ENCODE assay signal across 16 cellular contexts in the genomic region with DNA sequence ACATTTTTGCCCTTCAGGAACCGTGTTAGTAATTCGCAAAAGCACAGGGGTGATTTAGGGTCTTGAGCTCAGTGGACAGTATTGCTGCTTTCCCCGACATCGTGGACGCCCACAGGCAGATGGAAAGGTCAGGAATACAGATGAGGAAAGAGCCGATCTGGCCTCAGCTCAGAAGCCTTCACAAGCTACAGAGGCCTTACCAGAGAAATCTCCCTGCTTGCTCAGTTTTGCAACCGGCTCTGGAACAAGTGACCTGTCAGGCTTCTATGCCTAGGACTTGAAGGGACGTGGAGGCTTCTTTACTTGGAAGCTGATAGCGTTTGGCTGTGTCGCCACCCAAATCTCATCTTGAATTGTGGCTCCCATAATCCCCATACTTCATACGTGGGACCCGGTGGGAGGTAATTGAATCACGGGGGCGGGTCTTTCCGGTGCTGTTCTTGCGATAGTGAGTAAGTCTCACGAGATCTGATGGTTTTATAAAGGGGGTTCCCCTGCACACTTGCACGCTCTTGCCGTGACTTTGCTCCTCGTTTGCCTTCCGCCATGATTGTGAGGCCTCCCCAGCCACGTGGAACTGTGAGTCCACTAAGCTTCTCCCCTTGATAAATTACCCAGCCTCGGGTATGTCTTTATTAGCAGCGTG.
A peak's percentile ranks its signal among the peaks of the same experiment; 100 is the strongest.
DNase-seq lines count a peak whose midpoint lies in the region; ATAC-seq and TF ChIP-seq lines count a peak whose summit lies in the region.
"Had no signal": no experiment of that assay in that cellular context is flagged by ENCODE, and none has a peak within 500 bp of the region (broad histone marks: within the 10 kb centered on the region; RNA-seq: fewer than 3 reads in every experiment).

No MANE protein-coding gene starts in this region.

- peaks cover 7% of the 10 kb centered on the region for H3K4me1 Mint-ChIP-seq in endodermal cell

- H4K20me1 ChIP-seq in GM23248 (ENCODE audit: insufficient read depth), result no peaks in the 10 kb centered on the region

- H3K36me3 Mint-ChIP-seq in endodermal cell (ENCODE audit: low read depth), result peaks cover 3% of the 10 kb centered on the region

- H3K27me3 ChIP-seq in A673 (replicated peaks; ENCODE audit: insufficient read depth, low read depth, low read length, poor library complexity), result no peaks in the 10 kb centered on the region
- no peaks in the 10 kb centered on the region for H3K27me3 ChIP-seq in endodermal cell (ENCODE audit: control insufficient read depth, insufficient read depth, low read length, poor library complexity, severe bottlenecking)
- H3K27me3 ChIP-seq in liver (ENCODE audit: control insufficient read depth in 4 of 4, insufficient read depth in 4 of 4, low read length in 3 of 4), result no peaks in the 10 kb centered on the region
- no peaks in the 10 kb centered on the region for H3K27me3 ChIP-seq in GM23248 (replicated peaks; ENCODE audit: insufficient read depth)

- CTCF ChIA-PET in A673 (lab: Charles Lee), result no interaction called here

- POLR2A ChIA-PET in A673 (lab: Charles Lee; ENCODE audit: low non-redundant PET), result no interaction called here

- no peaks in the 10 kb centered on the region for H3K27me3 Mint-ChIP-seq in endodermal cell (ENCODE audit: insufficient read depth)

- H3K4me2 ChIP-seq in GM23248 (ENCODE audit: unreplicated experiment), result no peak overlapping the region
- H3K4me2 ChIP-seq: A549 had no signal

- H3K4me3 ChIP-seq in A673 (ENCODE audit: low read depth, low read length, poor library complexity, severe bottlenecking) (no peak overlapping the region), endodermal cell (ENCODE audit: low read length) (no peak overlapping the region), liver (ENCODE audit: low read depth in 1 of 3, low read length in 3 of 3) (no peak overlapping the region), GM23248 (no peak overlapping the region)
- H3K4me3 ChIP-seq: A549 had no signal

- no TSS peak for BruUV-seq in A673 (replicated peaks; lab: Mats Ljungman, UMichigan)

- H3K9me3 Mint-ChIP-seq in endodermal cell, result no peaks in the 10 kb centered on the region
- H3K9me3 Mint-ChIP-seq: H9 had no signal

- in situ Hi-C loops in GM23248 (cut with MboI), result no loop called here

- no peak for TF ChIP-seq CTCF in A673 (conservative IDR thresholded peaks at IDR 0.05; ENCODE audit: low read depth, low read length)
- no peak for TF ChIP-seq CTCF in endodermal cell (conservative IDR thresholded peaks at IDR 0.05)
- TF ChIP-seq CTCF in liver (IDR thresholded peaks at IDR 0.05; ENCODE audit: low read depth, low read length, missing input control), result no peak

- H3K27ac Mint-ChIP-seq in endodermal cell, result no peak overlapping the region
- H3K27ac Mint-ChIP-seq: H9 had no signal

- ATAC-seq in sciatic nerve, result peak; percentile 59
- ATAC-seq: A549 had no signal

- H3K9me2 ChIP-seq in GM23248 (ENCODE audit: insufficient read depth), result no peaks in the 10 kb centered on the region

- WGBS in endodermal cell (ENCODE audit: insufficient coverage in 1 of 2, insufficient read length in 1 of 2), 2 experiments, result 95 to 98% methylated on average over 22 to 24 of the region's 24 CpGs
- 81% methylated on average over 24 of the region's 24 CpGs for WGBS in liver
- 88 to 90% methylated on average over 23 to 24 of the region's 24 CpGs for WGBS in GM23248 (ENCODE audit: low coverage in 1 of 2, low lambda C conversion rate in 2 of 2, missing lambda C conversion rate in 2 of 2), 2 experiments

- intact Hi-C loops in A673 (cut with micrococcal nuclease; ENCODE audit: unreplicated experiment), result no loop called here
- intact Hi-C loops in sciatic nerve (cut with DNase I), result no loop called here

- H3K9me3 ChIP-seq in A673 (ENCODE audit: low read depth, low read length, poor library complexity, severe bottlenecking), result no peaks in the 10 kb centered on the region
- H3K9me3 ChIP-seq in endodermal cell (ENCODE audit: control insufficient read depth, low read length), result no peaks in the 10 kb centered on the region
- H3K9me3 ChIP-seq in liver (ENCODE audit: control insufficient read depth in 4 of 4, low read length in 3 of 4), result no peaks in the 10 kb centered on the region
- H3K9me3 ChIP-seq in GM23248 (ENCODE audit: low read depth), result no peaks in the 10 kb centered on the region

- H3K36me3 ChIP-seq in A673 (ENCODE audit: insufficient read depth, low read length, poor library complexity, severe bottlenecking), result no peaks in the 10 kb centered on the region
- H3K36me3 ChIP-seq in endodermal cell (ENCODE audit: control insufficient read depth, insufficient read depth, low read length), result peaks cover under 1% of the 10 kb centered on the region
- H3K36me3 ChIP-seq in liver (ENCODE audit: control insufficient read depth in 4 of 4, insufficient read depth in 3 of 4, low read depth in 1 of 4, low read length in 3 of 4), result no peaks in the 10 kb centered on the region
- no peaks in the 10 kb centered on the region for H3K36me3 ChIP-seq in GM23248 (ENCODE audit: low read depth)

- no peak for TF ChIP-seq RAD21 in liver (IDR thresholded peaks at IDR 0.05)

- no peak overlapping the region for H3K4me3 Mint-ChIP-seq in endodermal cell
- H3K4me3 Mint-ChIP-seq: H9 had no signal

- no peaks in the 10 kb centered on the region for H3K4me1 ChIP-seq in A673 (ENCODE audit: insufficient read depth, low read length, poor library complexity, severe bottlenecking)
- peaks cover 2% of the 10 kb centered on the region for H3K4me1 ChIP-seq in endodermal cell (ENCODE audit: control insufficient read depth, insufficient read depth, low read length)
- peaks cover 2 to 23% (median 15%) of the 10 kb centered on the region in 4 donors for H3K4me1 ChIP-seq in liver (ENCODE audit: control insufficient read depth in 4 of 4, insufficient read depth in 4 of 4, low read length in 3 of 4)
- peaks cover 3% of the 10 kb centered on the region; the same call in 1 of the 2 replicates for H3K4me1 ChIP-seq in GM23248 (ENCODE audit: insufficient read depth)
- H3K4me1 ChIP-seq: A549 had no signal

- no peaks in the 10 kb centered on the region for H3F3A ChIP-seq in GM23248 (ENCODE audit: insufficient read depth)

- H3K27ac ChIP-seq in A673 (ENCODE audit: low read depth, low read length, poor library complexity, severe bottlenecking), result no peak overlapping the region
- no peak overlapping the region for H3K27ac ChIP-seq in endodermal cell (ENCODE audit: low read depth, low read length)
- H3K27ac ChIP-seq in liver (ENCODE audit: low read depth in 1 of 2, low read length in 2 of 2), result peak overlapping the region in 1 of 2 donors; percentile 51
- H3K27ac ChIP-seq in GM23248, result no peak overlapping the region
- H3K27ac ChIP-seq: A549 had no signal

- H3K9ac ChIP-seq in endodermal cell (ENCODE audit: extremely low read depth, low read length, poor library complexity, severe bottlenecking) (no peak overlapping the region), liver (ENCODE audit: low read depth in 1 of 2, low read length in 2 of 2) (no peak overlapping the region), GM23248 (no peak overlapping the region)

- no peaks in the 10 kb centered on the region for H3K79me2 ChIP-seq in GM23248 (ENCODE audit: insufficient read depth)

- DNase-seq in A673 (ENCODE audit: low spot score) (peak; percentile 27), endodermal cell (peak; percentile 46), sciatic nerve (ENCODE audit: low spot score) (no peak), hippocampal formation (lab: John Stamatoyannopoulos, UW) (no peak), NCI-H1694 (lab: John Stamatoyannopoulos, UW) (no peak), GM23248 (no peak), SW 1271 (lab: John Stamatoyannopoulos, UW) (no peak)
- DNase-seq: C1 segment of cervical spinal cord, H9, MM.1S, NCI-H1105, NCI-H187, NCI-H226, NCI-H524 treated with DMSO at 0.1 percent for 48 hours had no signal

- H2AFZ ChIP-seq in GM23248, result no peak overlapping the region

TF ChIP-seq in liver, 16 proteins besides CTCF, POLR2A, EP300 and RAD21 (continues in another document):
- no peak for TF ChIP-seq FOXA1 (IDR thresholded peaks at IDR 0.05)
- no peak for TF ChIP-seq NR2F2 (IDR thresholded peaks at IDR 0.05)
- TF ChIP-seq EGR1 (IDR thresholded peaks at IDR 0.05; ENCODE audit: low read depth in 2 of 2), result no peak
- TF ChIP-seq HNF4A (conservative IDR thresholded peaks at IDR 0.05), result peak in 1 of 2 donors; percentile 53
- no peak for TF ChIP-seq HNF4G (IDR thresholded peaks at IDR 0.05)
- TF ChIP-seq JUND (IDR thresholded peaks at IDR 0.05), result peak in 1 of 2 donors; percentile 52
- TF ChIP-seq, protein P1, sequence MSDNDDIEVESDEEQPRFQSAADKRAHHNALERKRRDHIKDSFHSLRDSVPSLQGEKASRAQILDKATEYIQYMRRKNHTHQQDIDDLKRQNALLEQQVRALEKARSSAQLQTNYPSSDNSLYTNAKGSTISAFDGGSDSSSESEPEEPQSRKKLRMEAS (IDR thresholded peaks at IDR 0.05), result peak; percentile 20
- TF ChIP-seq, protein P2, sequence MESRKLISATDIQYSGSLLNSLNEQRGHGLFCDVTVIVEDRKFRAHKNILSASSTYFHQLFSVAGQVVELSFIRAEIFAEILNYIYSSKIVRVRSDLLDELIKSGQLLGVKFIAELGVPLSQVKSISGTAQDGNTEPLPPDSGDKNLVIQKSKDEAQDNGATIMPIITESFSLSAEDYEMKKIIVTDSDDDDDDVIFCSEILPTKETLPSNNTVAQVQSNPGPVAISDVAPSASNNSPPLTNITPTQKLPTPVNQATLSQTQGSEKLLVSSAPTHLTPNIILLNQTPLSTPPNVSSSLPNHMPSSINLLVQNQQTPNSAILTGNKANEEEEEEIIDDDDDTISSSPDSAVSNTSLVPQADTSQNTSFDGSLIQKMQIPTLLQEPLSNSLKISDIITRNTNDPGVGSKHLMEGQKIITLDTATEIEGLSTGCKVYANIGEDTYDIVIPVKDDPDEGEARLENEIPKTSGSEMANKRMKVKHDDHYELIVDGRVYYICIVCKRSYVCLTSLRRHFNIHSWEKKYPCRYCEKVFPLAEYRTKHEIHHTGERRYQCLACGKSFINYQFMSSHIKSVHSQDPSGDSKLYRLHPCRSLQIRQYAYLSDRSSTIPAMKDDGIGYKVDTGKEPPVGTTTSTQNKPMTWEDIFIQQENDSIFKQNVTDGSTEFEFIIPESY (IDR thresholded peaks at IDR 0.05), result no peak
- TF ChIP-seq TAF1 (conservative IDR thresholded peaks at IDR 0.05), result no peak

Comparison
In these comparisons a context has a peak if more than half of its experiments do, and no peak if none do; other contexts are left out.
1. DNase-seq: peak in A673 (single experiment) and endodermal cell (single experiment); none in sciatic nerve (single experiment), hippocampal formation (0 of 2), NCI-H1694 (single experiment), GM23248 (single experiment) and SW 1271 (0 of 2).